8 cellular contexts compared by ENCODE assay signal in the genomic region with DNA sequence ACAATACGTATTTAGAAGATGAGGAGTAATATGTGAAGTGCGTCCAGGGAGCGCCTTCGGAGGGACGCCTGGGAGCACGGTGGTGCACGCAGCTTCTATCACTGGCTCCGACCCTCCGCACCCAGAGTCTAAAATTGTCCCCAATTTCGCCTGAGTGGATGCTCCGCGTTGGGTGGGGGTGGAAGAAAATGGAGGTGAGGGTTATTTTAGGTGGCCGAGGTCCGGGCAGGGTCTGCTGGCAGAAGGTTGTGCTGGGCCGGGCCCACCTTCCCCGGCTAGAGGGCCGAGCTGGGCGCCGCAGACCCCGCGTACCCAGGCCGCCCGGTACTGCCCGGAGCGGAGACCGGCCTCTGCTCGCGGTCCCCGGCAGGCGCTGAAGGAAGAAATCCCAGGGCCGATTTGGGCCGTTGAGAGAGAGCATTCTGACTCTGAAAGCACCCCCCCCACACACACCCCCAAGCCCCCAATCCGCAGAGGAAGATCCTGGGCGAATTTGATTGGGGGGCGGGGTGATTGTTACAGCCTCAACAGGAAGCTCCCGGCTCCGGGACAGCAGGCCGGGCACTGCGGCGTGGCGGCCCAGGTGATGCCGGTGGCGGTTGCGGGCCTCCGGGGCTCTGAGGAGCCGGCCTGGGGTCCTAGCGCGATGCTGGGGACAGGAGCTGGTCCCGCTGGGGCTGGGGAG. TPM values are rescaled to one million over a fixed set of nuclear protein-coding genes. Genes with fewer than 3 reads are reported as not detected.
DNase-seq lines count a peak whose midpoint lies in the region; ATAC-seq, FAIRE-seq and TF ChIP-seq lines count a peak whose summit lies in the region.

No MANE protein-coding gene starts in this region.

- peak overlapping the region; percentile 85 for H3K4me3 Mint-ChIP-seq in T-helper 2 cell treated with Interferon-gamma antibody and Interleukin-4, amounts not matched to agents 5 μg/mL and 100 μg/mL, for 36 hours
- peak overlapping the region; percentile 83 for H3K4me3 Mint-ChIP-seq in activated naive CD8-positive, alpha-beta T cell treated with anti-CD3 and anti-CD28 coated beads, Interleukin-2, amount 10 ng/mL, durations not matched to agents 7 days and 5 days
- peak overlapping the region; percentile 86 to 95 (median 87) for H3K4me3 Mint-ChIP-seq in immature natural killer cell

- ATAC-seq in activated naive CD8-positive, alpha-beta T cell treated with anti-CD3 and anti-CD28 coated beads, Interleukin-2, amount 10 ng/mL, durations not matched to agents 7 days and 5 days (ENCODE audit: low read depth), result no peak
- ATAC-seq in GM18873 (IDR thresholded peaks at IDR 0.05; ENCODE audit: low FRiP score, unreplicated experiment), result no peak
- ATAC-seq in omental fat pad (ENCODE audit: low FRiP score), result no peak

- intact Hi-C loops in stomach (cut with DNase I; ENCODE audit: low total_unique reads), result no loop called here

- 2 to 12% (median 4%) methylated on average over 44 to 49 of the region's 49 CpGs for WGBS in stomach, 5 donors

- TF ChIP-seq POLR2A in stomach (IDR thresholded peaks at IDR 0.05) (no peak), H54 (IDR thresholded peaks at IDR 0.05; ENCODE audit: low read depth, low read length) (no peak)

- no peak for TF ChIP-seq CTCF in stomach (IDR thresholded peaks at IDR 0.05)
- no peak for TF ChIP-seq CTCF in omental fat pad (IDR thresholded peaks at IDR 0.05)

- POLR2A ChIA-PET in activated naive CD8-positive, alpha-beta T cell treated with anti-CD3 and anti-CD28 coated beads, Interleukin-2, amount 10 ng/mL, durations not matched to agents 7 days and 5 days (lab: Charles Lee), result interaction anchor here (1.0 kb wide), 1 partner anchor 10 kb away, joined by 3 read pairs; no protein-coding TSS in a partner anchor

- H3K36me3 Mint-ChIP-seq in T-helper 2 cell treated with Interferon-gamma antibody and Interleukin-4, amounts not matched to agents 5 μg/mL and 100 μg/mL, for 36 hours (ENCODE audit: low read depth), result peaks cover 9% of the 10 kb centered on the region
- H3K36me3 Mint-ChIP-seq in activated naive CD8-positive, alpha-beta T cell treated with anti-CD3 and anti-CD28 coated beads, Interleukin-2, amount 10 ng/mL, durations not matched to agents 7 days and 5 days, result peaks cover 2% of the 10 kb centered on the region
- no peaks in the 10 kb centered on the region for H3K36me3 Mint-ChIP-seq in immature natural killer cell

- H3K9me3 Mint-ChIP-seq in T-helper 2 cell treated with Interferon-gamma antibody and Interleukin-4, amounts not matched to agents 5 μg/mL and 100 μg/mL, for 36 hours, result no peaks in the 10 kb centered on the region
- H3K9me3 Mint-ChIP-seq in activated naive CD8-positive, alpha-beta T cell treated with anti-CD3 and anti-CD28 coated beads, Interleukin-2, amount 10 ng/mL, durations not matched to agents 7 days and 5 days, result no peaks in the 10 kb centered on the region
- no peaks in the 10 kb centered on the region for H3K9me3 Mint-ChIP-seq in immature natural killer cell

- TF ChIP-seq EP300 in stomach (IDR thresholded peaks at IDR 0.05), result no peak

- peak overlapping the region; percentile 71 to 79 (median 76) for H3K4me3 ChIP-seq in stomach

- H3K4me1 Mint-ChIP-seq in T-helper 2 cell treated with Interferon-gamma antibody and Interleukin-4, amounts not matched to agents 5 μg/mL and 100 μg/mL, for 36 hours (ENCODE audit: low read depth), result peaks cover 9% of the 10 kb centered on the region
- peaks cover 20% of the 10 kb centered on the region for H3K4me1 Mint-ChIP-seq in activated naive CD8-positive, alpha-beta T cell treated with anti-CD3 and anti-CD28 coated beads, Interleukin-2, amount 10 ng/mL, durations not matched to agents 7 days and 5 days
- H3K4me1 Mint-ChIP-seq in immature natural killer cell, result peaks cover 32 to 38% of the 10 kb centered on the region in 2 donors

- no peaks in the 10 kb centered on the region for H3K36me3 ChIP-seq in stomach

- H3K27ac ChIP-seq in stomach, result peak overlapping the region; percentile 88 to 99 (median 95)

- H3K27ac Mint-ChIP-seq in T-helper 2 cell treated with Interferon-gamma antibody and Interleukin-4, amounts not matched to agents 5 μg/mL and 100 μg/mL, for 36 hours, result peak overlapping the region; percentile 90
- H3K27ac Mint-ChIP-seq in activated naive CD8-positive, alpha-beta T cell treated with anti-CD3 and anti-CD28 coated beads, Interleukin-2, amount 10 ng/mL, durations not matched to agents 7 days and 5 days, result peak overlapping the region; percentile 25
- peak overlapping the region in 2 of 6 donors; percentile 24 to 59 for H3K27ac Mint-ChIP-seq in immature natural killer cell

- FAIRE-seq in H54 (lab: Jason Lieb, UNC), result no peak

- H3K27me3 Mint-ChIP-seq in T-helper 2 cell treated with Interferon-gamma antibody and Interleukin-4, amounts not matched to agents 5 μg/mL and 100 μg/mL, for 36 hours (ENCODE audit: low read depth), result peaks cover 69% of the 10 kb centered on the region
- H3K27me3 Mint-ChIP-seq in activated naive CD8-positive, alpha-beta T cell treated with anti-CD3 and anti-CD28 coated beads, Interleukin-2, amount 10 ng/mL, durations not matched to agents 7 days and 5 days, result peaks cover 70% of the 10 kb centered on the region
- H3K27me3 Mint-ChIP-seq in immature natural killer cell (ENCODE audit: low read depth in 3 of 3), result peaks cover 41 to 59% (median 58%) of the 10 kb centered on the region in 3 donors

- DNase-seq in T-helper 2 cell treated with Interferon-gamma antibody and Interleukin-4, amounts not matched to agents 5 μg/mL and 100 μg/mL, for 36 hours (ENCODE audit: low spot score), result no peak
- no peak for DNase-seq in T-helper 2 cell
- no peak for DNase-seq in activated naive CD8-positive, alpha-beta T cell treated with anti-CD3 and anti-CD28 coated beads, Interleukin-2, amount 10 ng/mL, durations not matched to agents 7 days and 5 days
- no peak for DNase-seq in immature natural killer cell
- DNase-seq in stomach, result no peak
- no peak for DNase-seq in H54 (ENCODE audit: insufficient read length, low spot score)
- DNase-seq in omental fat pad (ENCODE audit: low spot score), result no peak

- peaks cover 38 to 64% (median 58%) of the 10 kb centered on the region in 4 donors for H3K4me1 ChIP-seq in stomach

- H3K9me3 ChIP-seq in stomach, result no peaks in the 10 kb centered on the region

- peaks cover 0 to 65% (median 25%) of the 10 kb centered on the region in 3 donors for H3K27me3 ChIP-seq in stomach

RNA-seq across cellular contexts. Expression of a gene that starts 3.1 kb away (rescaled TPM):
- 1 to 10 TPM in 1 of 2 experiments, under 1 TPM in 1; 0.86 to 1.0 TPM for total RNA-seq in activated naive CD8-positive, alpha-beta T cell treated with anti-CD3 and anti-CD28 coated beads, Interleukin-2, amount 10 ng/mL, durations not matched to agents 7 days and 5 days
- polyA plus RNA-seq in immature natural killer cell (under 1 TPM in 1 of 3 donors, not detected in 2; 0.02 TPM), stomach (1 to 10 TPM; 4.9 to 6.6 (median 5.1) TPM)
- total RNA-seq in stomach (10 to 100 TPM in 4 of 5 donors, 1 to 10 TPM in 1; 8.6 to 56.2 (median 15.2) TPM), omental fat pad (10 to 100 TPM in 1 of 4 donors, 1 to 10 TPM in 3; 4.8 to 20.8 (median 7.1) TPM)
